Comparison of ENCODE assay signal across 11 cellular contexts in the genomic region with DNA sequence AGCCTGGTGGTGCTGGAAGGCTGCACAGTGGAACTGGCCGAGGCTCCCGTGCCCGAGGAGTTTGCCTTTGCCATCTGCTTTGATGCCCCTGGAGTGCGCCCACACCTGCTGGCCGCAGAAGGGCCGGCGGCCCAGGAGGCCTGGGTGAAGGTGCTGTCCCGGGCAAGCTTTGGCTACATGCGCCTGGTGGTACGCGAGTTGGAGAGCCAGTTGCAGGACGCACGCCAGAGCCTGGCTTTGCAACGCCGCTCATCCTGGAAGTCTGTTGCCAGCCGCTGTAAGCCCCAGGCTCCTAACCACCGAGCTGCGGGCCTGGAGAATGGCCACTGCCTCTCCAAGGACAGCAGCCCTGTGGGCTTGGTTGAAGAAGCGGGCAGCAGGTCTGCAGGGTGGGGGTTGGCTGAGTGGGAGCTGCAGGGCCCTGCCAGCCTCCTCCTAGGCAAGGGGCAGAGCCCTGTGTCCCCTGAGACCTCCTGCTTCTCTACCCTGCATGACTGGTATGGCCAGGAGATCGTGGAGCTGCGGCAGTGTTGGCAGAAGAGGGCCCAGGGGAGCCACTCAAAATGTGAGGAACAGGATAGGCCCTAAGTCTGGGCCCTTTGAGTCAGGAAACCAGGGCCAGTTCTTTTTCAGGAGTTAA. TPM values are rescaled to one million over a fixed set of nuclear protein-coding genes. Genes with fewer than 3 reads are reported as not detected.
A peak's percentile ranks its signal among the peaks of the same experiment; 100 is the strongest.
DNase-seq lines count a peak whose midpoint lies in the region; ATAC-seq, FAIRE-seq and TF ChIP-seq lines count a peak whose summit lies in the region.
"Had no signal": no experiment of that assay in that cellular context is flagged by ENCODE, and none has a peak within 500 bp of the region (broad histone marks: within the 10 kb centered on the region; RNA-seq: fewer than 3 reads in every experiment).

No MANE protein-coding gene starts in this region.

- no peaks in the 10 kb centered on the region for H4K20me1 ChIP-seq in HepG2 (ENCODE audit: insufficient read depth, low read length)

- H3K27me3 Mint-ChIP-seq in activated T-helper 2 cell treated with anti-CD3 and anti-CD28 coated beads, Interferon-gamma antibody, Interleukin-2, Interleukin-4, amounts not matched to agents 10 μg/mL and 5 μg/mL and 100 μg/mL, durations not matched to agents 14 hours and 24 hours and 36 hours (ENCODE audit: low read depth): no peaks in the 10 kb centered on the region

- H3K4me1 ChIP-seq in HepG2 (ENCODE audit: insufficient read depth, low read length) (peaks cover 27% of the 10 kb centered on the region), stomach (peaks cover 41 to 72% (median 61%) of the 10 kb centered on the region in 4 donors)

- in situ Hi-C loops in HepG2 (cut with HindIII; ENCODE audit: extremely low pct_ligation_motif_present, low pct_unique_long_range_greater_than_20kb): no loop called here

- H3K79me2 ChIP-seq in HepG2 (ENCODE audit: insufficient read depth, low read length): peaks cover 11% of the 10 kb centered on the region

- intact Hi-C loops in activated T-helper 2 cell treated with anti-CD3 and anti-CD28 coated beads, Interferon-gamma antibody, Interleukin-2, Interleukin-4, amounts not matched to agents 10 μg/mL and 5 μg/mL and 100 μg/mL, durations not matched to agents 14 hours and 24 hours and 36 hours (cut with micrococcal nuclease): loop anchor here (10.0 kb wide), 1 partner anchor 243 kb away; a partner anchor contains a TSS
- intact Hi-C loops in HepG2 (cut with micrococcal nuclease; ENCODE audit: unreplicated experiment): no loop called here
- intact Hi-C loops in stomach (cut with DNase I; ENCODE audit: low total_unique reads): no loop called here

- peaks cover 18% of the 10 kb centered on the region for H3K36me3 Mint-ChIP-seq in activated T-helper 2 cell treated with anti-CD3 and anti-CD28 coated beads, Interferon-gamma antibody, Interleukin-2, Interleukin-4, amounts not matched to agents 10 μg/mL and 5 μg/mL and 100 μg/mL, durations not matched to agents 14 hours and 24 hours and 36 hours (ENCODE audit: low read depth)

- H3K4me2 ChIP-seq in HepG2 (ENCODE audit: low read depth, low read length): no peak overlapping the region
- H3K4me2 ChIP-seq: hepatocyte had no signal

- POLR2A ChIA-PET in HepG2 (lab: Yijun Ruan, JAX): interaction anchor here (1.7 to 3.8 kb wide), 2 partner anchors 12 to 13 kb away, joined by 5 to 89 read pairs; a partner anchor contains a TSS

- no peaks in the 10 kb centered on the region for H3K9me3 Mint-ChIP-seq in activated T-helper 2 cell treated with anti-CD3 and anti-CD28 coated beads, Interferon-gamma antibody, Interleukin-2, Interleukin-4, amounts not matched to agents 10 μg/mL and 5 μg/mL and 100 μg/mL, durations not matched to agents 14 hours and 24 hours and 36 hours
- H3K9me3 Mint-ChIP-seq: activated naive CD4-positive, alpha-beta T cell treated with anti-CD3 and anti-CD28 coated beads, Interleukin-2, amount 50 U/mL, for 72 hours had no signal

- no peak for TF ChIP-seq CTCF in HepG2 (CRISPR knock-in tag; IDR thresholded peaks at IDR 0.05)
- no peak for TF ChIP-seq CTCF in stomach (IDR thresholded peaks at IDR 0.05)
- no peak for TF ChIP-seq CTCF in GM20000 (IDR thresholded peaks at IDR 0.05; ENCODE audit: extremely low read depth, missing control alignments)

- H3K36me3 ChIP-seq in H7 (replicated peaks; ENCODE audit: control insufficient read depth, insufficient read depth, low read length): peaks cover 1% of the 10 kb centered on the region
- H3K36me3 ChIP-seq in HepG2 (replicated peaks in 1 of 2; ENCODE audit: control insufficient read depth in 1 of 2, insufficient read depth in 2 of 2, low read length in 2 of 2): peaks cover 0 to 7% of the 10 kb centered on the region in 2 experiments; a peak in 1 of 5 replicates
- peaks cover 10 to 30% (median 29%) of the 10 kb centered on the region in 4 donors for H3K36me3 ChIP-seq in stomach

- ATAC-seq in HepG2 (no peak), HG02623 (IDR thresholded peaks at IDR 0.05; ENCODE audit: unreplicated experiment) (no peak), GM19455 (IDR thresholded peaks at IDR 0.05; ENCODE audit: unreplicated experiment) (no peak)
- ATAC-seq: activated naive CD4-positive, alpha-beta T cell treated with anti-CD3 and anti-CD28 coated beads, Interleukin-2, amount 50 U/mL, for 72 hours; mucosa of descending colon had no signal

- no peak for TF ChIP-seq RAD21 in HepG2 (CRISPR knock-in tag; IDR thresholded peaks at IDR 0.05)

- BruUV-seq in HepG2 (replicated peaks; lab: Mats Ljungman, UMichigan): no TSS peak

- peak overlapping the region; percentile 26 for H3K4me3 Mint-ChIP-seq in activated T-helper 2 cell treated with anti-CD3 and anti-CD28 coated beads, Interferon-gamma antibody, Interleukin-2, Interleukin-4, amounts not matched to agents 10 μg/mL and 5 μg/mL and 100 μg/mL, durations not matched to agents 14 hours and 24 hours and 36 hours (ENCODE audit: low read depth)

- H3K9me3 ChIP-seq in HepG2 (ENCODE audit: low read length): no peaks in the 10 kb centered on the region
- no peaks in the 10 kb centered on the region for H3K9me3 ChIP-seq in stomach
- H3K9me3 ChIP-seq: mucosa of descending colon had no signal

- CTCF ChIA-PET in HepG2 (lab: Yijun Ruan, JAX; ENCODE audit: low intra/inter-chr PET ratio, low total read pairs): no interaction called here

- WGBS in HepG2 (ENCODE audit: low lambda C conversion rate): no CpG with 5 or more reads among the region's 21 CpGs
- WGBS in stomach, 5 donors: 80 to 94% (median 82%) methylated on average over 16 to 21 of the region's 21 CpGs

- TF ChIP-seq EP300 in HepG2 (IDR thresholded peaks at IDR 0.05; ENCODE audit: low read depth in 2 of 2, low read length in 2 of 2): no peak
- TF ChIP-seq EP300 in HepG2 (CRISPR knock-in tag; IDR thresholded peaks at IDR 0.05; ENCODE audit: borderline replicate concordance): no peak
- TF ChIP-seq EP300 in stomach (IDR thresholded peaks at IDR 0.05): no peak

- H3K27me3 ChIP-seq in H7 (ENCODE audit: control insufficient read depth, insufficient read depth, low read length): peaks cover 12% of the 10 kb centered on the region
- no peaks in the 10 kb centered on the region; a peak in 2 of 5 replicates for H3K27me3 ChIP-seq in HepG2 (ENCODE audit: control insufficient read depth in 1 of 2, insufficient read depth in 2 of 2, low read length in 2 of 2)
- no peaks in the 10 kb centered on the region for H3K27me3 ChIP-seq in stomach
- H3K27me3 ChIP-seq: hepatocyte had no signal

- no peak overlapping the region for H3K27ac Mint-ChIP-seq in activated T-helper 2 cell treated with anti-CD3 and anti-CD28 coated beads, Interferon-gamma antibody, Interleukin-2, Interleukin-4, amounts not matched to agents 10 μg/mL and 5 μg/mL and 100 μg/mL, durations not matched to agents 14 hours and 24 hours and 36 hours

- H3K4me3 ChIP-seq in H7 (ENCODE audit: insufficient read depth, low read depth, low read length): no peak overlapping the region
- no peak overlapping the region for H3K4me3 ChIP-seq in HepG2 (replicated peaks in 1 of 3; ENCODE audit: insufficient read depth in 1 of 3, low read depth in 2 of 3, low read length in 3 of 3)
- H3K4me3 ChIP-seq in stomach: no peak overlapping the region
- H3K4me3 ChIP-seq: hepatocyte, mucosa of descending colon had no signal

- DNase-seq in H7: peak; percentile 47
- no peak for DNase-seq in activated T-helper 2 cell treated with anti-CD3 and anti-CD28 coated beads, Interferon-gamma antibody, Interleukin-2, Interleukin-4, amounts not matched to agents 10 μg/mL and 5 μg/mL and 100 μg/mL, durations not matched to agents 14 hours and 24 hours and 36 hours (ENCODE audit: low spot score)
- no peak for DNase-seq in HepG2 (ENCODE audit: low spot score)
- no peak for DNase-seq in stomach
- DNase-seq in GM20000 (ENCODE audit: low spot score): no peak
- DNase-seq: mucosa of descending colon; stimulated activated naive CD4-positive, alpha-beta T cell had no signal

- no peak overlapping the region for H2AFZ ChIP-seq in HepG2 (ENCODE audit: low read length)
- H2AFZ ChIP-seq: hepatocyte had no signal

- H3K27ac ChIP-seq in HepG2 (ENCODE audit: extremely low read length, insufficient read depth, low read length): no peak overlapping the region
- peak overlapping the region; percentile 90 to 99 (median 99) for H3K27ac ChIP-seq in stomach

- no peak for TF ChIP-seq POLR2A in HepG2 (IDR thresholded peaks at IDR 0.05; ENCODE audit: insufficient read depth in 1 of 2, low read depth in 2 of 2, low read length in 2 of 2)
- no peak for TF ChIP-seq POLR2A in stomach (IDR thresholded peaks at IDR 0.05)

- H3K4me1 Mint-ChIP-seq in activated T-helper 2 cell treated with anti-CD3 and anti-CD28 coated beads, Interferon-gamma antibody, Interleukin-2, Interleukin-4, amounts not matched to agents 10 μg/mL and 5 μg/mL and 100 μg/mL, durations not matched to agents 14 hours and 24 hours and 36 hours (ENCODE audit: low read depth): peaks cover 29% of the 10 kb centered on the region

- FAIRE-seq in HepG2 (lab: Jason Lieb, UNC): no peak

- no peak overlapping the region; the same call in 1 of the 2 replicates for H3K9ac ChIP-seq in HepG2 (ENCODE audit: insufficient read depth, low read depth, low read length)

RNA-seq across cellular contexts. Expression of a gene that starts 1.9 kb away (rescaled TPM):
- 5.6 and 11.4 TPM in 2 replicates for total RNA-seq in H7 (2014; rRNA removed; shearing (Covaris generic))
- total RNA-seq in activated T-helper 2 cell treated with anti-CD3 and anti-CD28 coated beads, Interferon-gamma antibody, Interleukin-2, Interleukin-4, amounts not matched to agents 10 μg/mL and 5 μg/mL and 100 μg/mL, durations not matched to agents 14 hours and 24 hours and 36 hours: 65.1 and 69.7 TPM in 2 replicates
- 8.3 and 13.3 TPM in 2 replicates for total RNA-seq in HepG2 (2016; rRNA removed; fragmentation: Illumina TruSeq; extraction: Trizol)
- total RNA-seq in HepG2 (2016; cell fraction: cytosol; rRNA removed; fragmentation: Illumina TruSeq; extraction: Trizol; ENCODE audit: low read depth): 5.6 and 7.0 TPM in 2 replicates
- 6.8 and 9.3 TPM in 2 replicates for total RNA-seq in HepG2 (2016; cell fraction: insoluble cytoplasmic fraction; rRNA removed; fragmentation: Illumina TruSeq; extraction: Trizol)
- 17.0 and 23.0 TPM in 2 replicates for total RNA-seq in HepG2 (2016; cell fraction: membrane; rRNA removed; fragmentation: Illumina TruSeq; extraction: Trizol)
- 5.7 and 6.8 TPM in 2 replicates for total RNA-seq in HepG2 (2016; cell fraction: nucleus; rRNA removed; fragmentation: Illumina TruSeq; extraction: Trizol)
- 26.6 and 32.8 TPM in 2 replicates for polyA plus RNA-seq in HepG2 (2011; rRNA removed)
- polyA plus RNA-seq in HepG2 (2011; cell fraction: cytosol; rRNA removed): 47.7 and 50.1 TPM in 2 replicates
- 14.7 and 19.6 TPM in 2 replicates for polyA plus RNA-seq in HepG2 (2011; cell fraction: nucleus; rRNA removed)
- 71.3 and 72.4 TPM in 2 replicates for polyA plus RNA-seq in HepG2 (2012)
- 125 and 160 TPM in 2 replicates for polyA plus RNA-seq in HepG2 (2016; cell fraction: cytosol; fragmentation: Illumina TruSeq; extraction: Trizol; ENCODE audit: low read depth)
- polyA plus RNA-seq in HepG2 (2016; cell fraction: insoluble cytoplasmic fraction; fragmentation: Illumina TruSeq; extraction: Trizol; ENCODE audit: low read depth): 51.2 and 59.0 TPM in 2 replicates
- 114 and 133 TPM in 2 replicates for polyA plus RNA-seq in HepG2 (2016; cell fraction: membrane; fragmentation: Illumina TruSeq; extraction: Trizol; ENCODE audit: low read depth)
- polyA plus RNA-seq in HepG2 (2016; cell fraction: nucleus; fragmentation: Illumina TruSeq; extraction: Trizol; ENCODE audit: insufficient read depth, low read depth): 38.0 and 39.5 TPM in 2 replicates
- polyA minus RNA-seq in HepG2 (2011; rRNA and poly(A)+ RNA removed; ENCODE audit: low replicate concordance): 9.6 and 10.3 TPM in 2 replicates
- 9.8 and 10.2 TPM in 2 replicates for polyA minus RNA-seq in HepG2 (2011; cell fraction: cytosol; rRNA and poly(A)+ RNA removed)
- 8.1 and 15.5 TPM in 2 replicates for polyA minus RNA-seq in HepG2 (2011; cell fraction: nucleus; rRNA and poly(A)+ RNA removed)
- total RNA-seq in stomach: 10 to 100 TPM in 3 of 5 donors, 1 to 10 TPM in 2; 2.9 to 20.7 (median 12.1) TPM
- polyA plus RNA-seq in stomach: 100 to 1,000 TPM; 101 to 232 (median 104) TPM

RNA-seq across cellular contexts. Expression of a gene that starts 3.6 kb away (rescaled TPM):
- total RNA-seq in H7 (2014; rRNA removed; shearing (Covaris generic)): 10.3 and 11.5 TPM in 2 replicates
- total RNA-seq in activated T-helper 2 cell treated with anti-CD3 and anti-CD28 coated beads, Interferon-gamma antibody, Interleukin-2, Interleukin-4, amounts not matched to agents 10 μg/mL and 5 μg/mL and 100 μg/mL, durations not matched to agents 14 hours and 24 hours and 36 hours: 5.6 and 5.7 TPM in 2 replicates
- total RNA-seq in HepG2 (2016; rRNA removed; fragmentation: Illumina TruSeq; extraction: Trizol) (0.07 TPM in 1 of 2 replicates, not detected in the other), stomach (10 to 100 TPM; 12.9 to 30.1 (median 21.6) TPM)
- not detected in 2 replicates for total RNA-seq in HepG2 (2016; cell fraction: cytosol; rRNA removed; fragmentation: Illumina TruSeq; extraction: Trizol; ENCODE audit: low read depth)
- not detected in 2 replicates for total RNA-seq in HepG2 (2016; cell fraction: insoluble cytoplasmic fraction; rRNA removed; fragmentation: Illumina TruSeq; extraction: Trizol)
- not detected in 2 replicates for total RNA-seq in HepG2 (2016; cell fraction: membrane; rRNA removed; fragmentation: Illumina TruSeq; extraction: Trizol)
- total RNA-seq in HepG2 (2016; cell fraction: nucleus; rRNA removed; fragmentation: Illumina TruSeq; extraction: Trizol): not detected in 2 replicates
- polyA plus RNA-seq in HepG2 (2011; rRNA removed) (not detected in 2 replicates), stomach (10 to 100 TPM in 2 of 3 donors, 1 to 10 TPM in 1; 8.4 to 21.5 (median 17.3) TPM)
- polyA plus RNA-seq in HepG2 (2011; cell fraction: cytosol; rRNA removed): not detected in 2 replicates
- polyA plus RNA-seq in HepG2 (2011; cell fraction: nucleus; rRNA removed): 0.05 and 0.08 TPM in 2 replicates
- polyA plus RNA-seq in HepG2 (2012): 0.07 TPM in 1 of 2 replicates, not detected in the other
- polyA plus RNA-seq in HepG2 (2016; cell fraction: cytosol; fragmentation: Illumina TruSeq; extraction: Trizol; ENCODE audit: low read depth): not detected in 2 replicates
- polyA plus RNA-seq in HepG2 (2016; cell fraction: insoluble cytoplasmic fraction; fragmentation: Illumina TruSeq; extraction: Trizol; ENCODE audit: low read depth): not detected in 2 replicates
- polyA plus RNA-seq in HepG2 (2016; cell fraction: membrane; fragmentation: Illumina TruSeq; extraction: Trizol; ENCODE audit: low read depth): not detected in 2 replicates
- not detected in 2 replicates for polyA plus RNA-seq in HepG2 (2016; cell fraction: nucleus; fragmentation: Illumina TruSeq; extraction: Trizol; ENCODE audit: insufficient read depth, low read depth)
- polyA minus RNA-seq in HepG2 (2011; rRNA and poly(A)+ RNA removed; ENCODE audit: low replicate concordance): 4.0 TPM in 1 of 2 replicates, not detected in the other
- not detected in 2 replicates for polyA minus RNA-seq in HepG2 (2011; cell fraction: cytosol; rRNA and poly(A)+ RNA removed)
- 0.25 and 0.39 TPM in 2 replicates for polyA minus RNA-seq in HepG2 (2011; cell fraction: nucleus; rRNA and poly(A)+ RNA removed)

RNA-seq across cellular contexts. Expression of a gene that starts 7.0 kb away (rescaled TPM):
- 30.9 and 44.5 TPM in 2 replicates for total RNA-seq in H7 (2014; rRNA removed; shearing (Covaris generic))
- total RNA-seq in activated T-helper 2 cell treated with anti-CD3 and anti-CD28 coated beads, Interferon-gamma antibody, Interleukin-2, Interleukin-4, amounts not matched to agents 10 μg/mL and 5 μg/mL and 100 μg/mL, durations not matched to agents 14 hours and 24 hours and 36 hours: 38.8 and 44.9 TPM in 2 replicates
- total RNA-seq in HepG2 (2016; rRNA removed; fragmentation: Illumina TruSeq; extraction: Trizol): 9.1 and 15.1 TPM in 2 replicates
- 1.9 and 2.2 TPM in 2 replicates for total RNA-seq in HepG2 (2016; cell fraction: cytosol; rRNA removed; fragmentation: Illumina TruSeq; extraction: Trizol; ENCODE audit: low read depth)
- 8.3 and 15.3 TPM in 2 replicates for total RNA-seq in HepG2 (2016; cell fraction: insoluble cytoplasmic fraction; rRNA removed; fragmentation: Illumina TruSeq; extraction: Trizol)
- 6.5 and 6.8 TPM in 2 replicates for total RNA-seq in HepG2 (2016; cell fraction: membrane; rRNA removed; fragmentation: Illumina TruSeq; extraction: Trizol)
- 11.0 and 13.5 TPM in 2 replicates for total RNA-seq in HepG2 (2016; cell fraction: nucleus; rRNA removed; fragmentation: Illumina TruSeq; extraction: Trizol)
- 23.4 and 25.7 TPM in 2 replicates for polyA plus RNA-seq in HepG2 (2011; rRNA removed)
- polyA plus RNA-seq in HepG2 (2011; cell fraction: cytosol; rRNA removed): 17.5 and 21.7 TPM in 2 replicates
- 14.8 and 15.8 TPM in 2 replicates for polyA plus RNA-seq in HepG2 (2011; cell fraction: nucleus; rRNA removed)
- polyA plus RNA-seq in HepG2 (2012): 13.6 and 14.8 TPM in 2 replicates
- 2.2 and 3.3 TPM in 2 replicates for polyA plus RNA-seq in HepG2 (2016; cell fraction: cytosol; fragmentation: Illumina TruSeq; extraction: Trizol; ENCODE audit: low read depth)
- polyA plus RNA-seq in HepG2 (2016; cell fraction: insoluble cytoplasmic fraction; fragmentation: Illumina TruSeq; extraction: Trizol; ENCODE audit: low read depth): 8.7 and 9.7 TPM in 2 replicates
- 5.7 and 7.6 TPM in 2 replicates for polyA plus RNA-seq in HepG2 (2016; cell fraction: membrane; fragmentation: Illumina TruSeq; extraction: Trizol; ENCODE audit: low read depth)
- 18.7 and 20.1 TPM in 2 replicates for polyA plus RNA-seq in HepG2 (2016; cell fraction: nucleus; fragmentation: Illumina TruSeq; extraction: Trizol; ENCODE audit: insufficient read depth, low read depth)
- polyA minus RNA-seq in HepG2 (2011; rRNA and poly(A)+ RNA removed; ENCODE audit: low replicate concordance): 47.7 and 73.3 TPM in 2 replicates
- 10.8 and 14.8 TPM in 2 replicates for polyA minus RNA-seq in HepG2 (2011; cell fraction: cytosol; rRNA and poly(A)+ RNA removed)
- polyA minus RNA-seq in HepG2 (2011; cell fraction: nucleus; rRNA and poly(A)+ RNA removed): 8.0 and 9.1 TPM in 2 replicates
- total RNA-seq in stomach: 10 to 100 TPM in 4 of 5 donors, 1 to 10 TPM in 1; 2.3 to 55.8 (median 24.2) TPM
- polyA plus RNA-seq in stomach: 1 to 10 TPM; 8.4 to 9.8 (median 9.5) TPM

RNA-seq across cellular contexts. Expression of a gene that starts 13.0 kb away (rescaled TPM):
- 62.3 and 65.0 TPM in 2 replicates for total RNA-seq in H7 (2014; rRNA removed; shearing (Covaris generic))
- total RNA-seq in activated T-helper 2 cell treated with anti-CD3 and anti-CD28 coated beads, Interferon-gamma antibody, Interleukin-2, Interleukin-4, amounts not matched to agents 10 μg/mL and 5 μg/mL and 100 μg/mL, durations not matched to agents 14 hours and 24 hours and 36 hours: 92.4 and 95.1 TPM in 2 replicates
- total RNA-seq in HepG2 (2016; rRNA removed; fragmentation: Illumina TruSeq; extraction: Trizol): 87.8 and 107 TPM in 2 replicates
- total RNA-seq in HepG2 (2016; cell fraction: cytosol; rRNA removed; fragmentation: Illumina TruSeq; extraction: Trizol; ENCODE audit: low read depth): 30.3 and 32.0 TPM in 2 replicates
- 97.5 and 126 TPM in 2 replicates for total RNA-seq in HepG2 (2016; cell fraction: insoluble cytoplasmic fraction; rRNA removed; fragmentation: Illumina TruSeq; extraction: Trizol)
- 35.9 and 38.9 TPM in 2 replicates for total RNA-seq in HepG2 (2016; cell fraction: membrane; rRNA removed; fragmentation: Illumina TruSeq; extraction: Trizol)
- total RNA-seq in HepG2 (2016; cell fraction: nucleus; rRNA removed; fragmentation: Illumina TruSeq; extraction: Trizol): 42.2 and 49.2 TPM in 2 replicates
- polyA plus RNA-seq in HepG2 (2011; rRNA removed): 64.4 and 68.5 TPM in 2 replicates
- polyA plus RNA-seq in HepG2 (2011; cell fraction: cytosol; rRNA removed): 57.0 and 63.1 TPM in 2 replicates
- polyA plus RNA-seq in HepG2 (2011; cell fraction: nucleus; rRNA removed): 12.8 and 16.1 TPM in 2 replicates
- polyA plus RNA-seq in HepG2 (2012): 89.3 and 94.8 TPM in 2 replicates
- 38.8 and 39.9 TPM in 2 replicates for polyA plus RNA-seq in HepG2 (2016; cell fraction: cytosol; fragmentation: Illumina TruSeq; extraction: Trizol; ENCODE audit: low read depth)
- polyA plus RNA-seq in HepG2 (2016; cell fraction: insoluble cytoplasmic fraction; fragmentation: Illumina TruSeq; extraction: Trizol; ENCODE audit: low read depth): 148 TPM in 2 replicates
- 33.5 and 37.6 TPM in 2 replicates for polyA plus RNA-seq in HepG2 (2016; cell fraction: membrane; fragmentation: Illumina TruSeq; extraction: Trizol; ENCODE audit: low read depth)
- polyA plus RNA-seq in HepG2 (2016; cell fraction: nucleus; fragmentation: Illumina TruSeq; extraction: Trizol; ENCODE audit: insufficient read depth, low read depth): 91.1 and 93.0 TPM in 2 replicates
- polyA minus RNA-seq in HepG2 (2011; rRNA and poly(A)+ RNA removed; ENCODE audit: low replicate concordance): 16.6 and 26.0 TPM in 2 replicates
- 16.4 and 21.7 TPM in 2 replicates for polyA minus RNA-seq in HepG2 (2011; cell fraction: cytosol; rRNA and poly(A)+ RNA removed)
- 16.2 and 17.2 TPM in 2 replicates for polyA minus RNA-seq in HepG2 (2011; cell fraction: nucleus; rRNA and poly(A)+ RNA removed)
- 10 to 100 TPM; 49.4 to 66.3 (median 59.4) TPM for total RNA-seq in stomach
- 100 to 1,000 TPM; 122 to 167 (median 143) TPM for polyA plus RNA-seq in stomach

RNA-seq across cellular contexts. Expression of a gene that starts 53.0 kb away (rescaled TPM):
- 1.0 and 1.4 TPM in 2 replicates for total RNA-seq in H7 (2014; rRNA removed; shearing (Covaris generic))
- 3.5 and 3.6 TPM in 2 replicates for total RNA-seq in activated T-helper 2 cell treated with anti-CD3 and anti-CD28 coated beads, Interferon-gamma antibody, Interleukin-2, Interleukin-4, amounts not matched to agents 10 μg/mL and 5 μg/mL and 100 μg/mL, durations not matched to agents 14 hours and 24 hours and 36 hours
- total RNA-seq in HepG2 (2016; rRNA removed; fragmentation: Illumina TruSeq; extraction: Trizol) (0.18 and 1.0 TPM in 2 replicates), stomach (10 to 100 TPM in 3 of 5 donors, under 1 TPM in 2; 0.72 to 22.8 (median 11.9) TPM)
- total RNA-seq in HepG2 (2016; cell fraction: cytosol; rRNA removed; fragmentation: Illumina TruSeq; extraction: Trizol; ENCODE audit: low read depth): 0.53 and 0.61 TPM in 2 replicates
- 0.22 and 1.2 TPM in 2 replicates for total RNA-seq in HepG2 (2016; cell fraction: insoluble cytoplasmic fraction; rRNA removed; fragmentation: Illumina TruSeq; extraction: Trizol)
- 0.45 and 0.49 TPM in 2 replicates for total RNA-seq in HepG2 (2016; cell fraction: membrane; rRNA removed; fragmentation: Illumina TruSeq; extraction: Trizol)
- 2.1 TPM in 2 replicates for total RNA-seq in HepG2 (2016; cell fraction: nucleus; rRNA removed; fragmentation: Illumina TruSeq; extraction: Trizol)
- polyA plus RNA-seq in HepG2 (2011; rRNA removed) (3.7 and 4.4 TPM in 2 replicates), stomach (1 to 10 TPM in 2 of 3 donors, under 1 TPM in 1; 1.00 to 5.2 (median 1.5) TPM)
- polyA plus RNA-seq in HepG2 (2011; cell fraction: cytosol; rRNA removed): 1.6 and 2.3 TPM in 2 replicates
- 30.3 and 32.1 TPM in 2 replicates for polyA plus RNA-seq in HepG2 (2011; cell fraction: nucleus; rRNA removed)
- polyA plus RNA-seq in HepG2 (2012): 1.9 and 2.5 TPM in 2 replicates
- polyA plus RNA-seq in HepG2 (2016; cell fraction: cytosol; fragmentation: Illumina TruSeq; extraction: Trizol; ENCODE audit: low read depth): 0.15 and 0.16 TPM in 2 replicates
- polyA plus RNA-seq in HepG2 (2016; cell fraction: insoluble cytoplasmic fraction; fragmentation: Illumina TruSeq; extraction: Trizol; ENCODE audit: low read depth): 0.16 and 0.46 TPM in 2 replicates
- polyA plus RNA-seq in HepG2 (2016; cell fraction: membrane; fragmentation: Illumina TruSeq; extraction: Trizol; ENCODE audit: low read depth): 0.27 and 0.41 TPM in 2 replicates
- polyA plus RNA-seq in HepG2 (2016; cell fraction: nucleus; fragmentation: Illumina TruSeq; extraction: Trizol; ENCODE audit: insufficient read depth, low read depth): 3.2 and 4.0 TPM in 2 replicates
- polyA minus RNA-seq in HepG2 (2011; rRNA and poly(A)+ RNA removed; ENCODE audit: low replicate concordance): 1.3 and 4.2 TPM in 2 replicates
- 1.5 and 1.8 TPM in 2 replicates for polyA minus RNA-seq in HepG2 (2011; cell fraction: cytosol; rRNA and poly(A)+ RNA removed)
- polyA minus RNA-seq in HepG2 (2011; cell fraction: nucleus; rRNA and poly(A)+ RNA removed): 6.4 and 6.7 TPM in 2 replicates
